Comparison of ENCODE assay signal across 1 cellular context in genomic region chr16:4944333-4945281, GRCh38.
A peak's percentile ranks its signal among the peaks of the same experiment; 100 is the strongest.
TF ChIP-seq lines count a peak whose summit lies in the region.

No MANE protein-coding gene starts in this region.

TF ChIP-seq in HepG2, 621 proteins besides CTCF, POLR2A, EP300 and RAD21 (continued from another document):
- TF ChIP-seq UBTF (CRISPR knock-in tag; IDR thresholded peaks at IDR 0.05), result peak; percentile 70
